ENCODE assay signal across 9 cellular contexts in genomic region chr12:109995366-109995702, GRCh38. TPM values are rescaled to one million over a fixed set of nuclear protein-coding genes. Genes with fewer than 3 reads are reported as not detected.
DNase-seq lines count a peak whose midpoint lies in the region; ATAC-seq and TF ChIP-seq lines count a peak whose summit lies in the region.
"Had no signal": no experiment of that assay in that cellular context is flagged by ENCODE, and none has a peak within 500 bp of the region (broad histone marks: within the 10 kb centered on the region; RNA-seq: fewer than 3 reads in every experiment).

No MANE protein-coding gene starts in this region.

- peaks cover 10% of the 10 kb centered on the region for H3K36me3 ChIP-seq in NT2/D1 (ENCODE audit: insufficient read depth, insufficient read length, low read length)
- H3K36me3 ChIP-seq in endodermal cell (ENCODE audit: control insufficient read depth, insufficient read depth, low read length) = peaks cover 14% of the 10 kb centered on the region
- H3K36me3 ChIP-seq in neuron (ENCODE audit: insufficient read depth, low read length) = peaks cover 7% of the 10 kb centered on the region

- H3K4me1 ChIP-seq in NT2/D1 (ENCODE audit: insufficient read depth, insufficient read length) (no peaks in the 10 kb centered on the region), endodermal cell (ENCODE audit: control insufficient read depth, insufficient read depth, low read length) (no peaks in the 10 kb centered on the region), neuron (ENCODE audit: insufficient read depth, low read length) (peaks cover 21% of the 10 kb centered on the region)

- H3K4me3 Mint-ChIP-seq in CD14-positive monocyte (peak overlapping the region; percentile 97 to 99), endodermal cell (peak overlapping the region; percentile 79)

- H3K27me3 Mint-ChIP-seq in CD14-positive monocyte (ENCODE audit: low read depth in 3 of 3) (no peaks in the 10 kb centered on the region), endodermal cell (ENCODE audit: insufficient read depth) (no peaks in the 10 kb centered on the region)

- peak overlapping the region; percentile 73 for H2AFZ ChIP-seq in neuron (ENCODE audit: low read depth, low read length)

- DNase-seq in CD14-positive monocyte (ENCODE audit: low spot score) (no peak), NT2/D1 (ENCODE audit: low read depth, low spot score) (no peak), endodermal cell (no peak), NCI-H2227 (lab: John Stamatoyannopoulos, UW; ENCODE audit: unreplicated experiment) (no peak), NCI-H526 (lab: John Stamatoyannopoulos, UW) (no peak)
- no peak for DNase-seq in stimulated activated CD4-positive, alpha-beta T cell treated with anti-CD3 and anti-CD28 coated beads, Interleukin-1b, Interleukin-23, amount 100 ng/mL, for 48 hours
- DNase-seq: activated CD4-positive, CD25-positive, alpha-beta regulatory T cell had no signal

- ATAC-seq in GM21825 (IDR thresholded peaks at IDR 0.05; ENCODE audit: unreplicated experiment) = no peak

- peak overlapping the region; percentile 86 for H3K4me3 ChIP-seq in NT2/D1 (ENCODE audit: insufficient read length, low read depth)
- H3K4me3 ChIP-seq in endodermal cell (ENCODE audit: low read length) = peak overlapping the region; percentile 91
- peak overlapping the region; percentile 82 for H3K4me3 ChIP-seq in neuron (ENCODE audit: low read length)

- H3K9me3 ChIP-seq in NT2/D1 (ENCODE audit: insufficient read depth, low read length) = no peaks in the 10 kb centered on the region
- no peaks in the 10 kb centered on the region for H3K9me3 ChIP-seq in endodermal cell (ENCODE audit: control insufficient read depth, low read length)
- H3K9me3 ChIP-seq in neuron (ENCODE audit: low read length) = no peaks in the 10 kb centered on the region

- 26 to 33% methylated on average over 4 to 7 of the region's 7 CpGs for WGBS in endodermal cell (ENCODE audit: insufficient coverage in 1 of 2, insufficient read length in 1 of 2), 2 experiments

- no peak overlapping the region for H3K27ac ChIP-seq in endodermal cell (ENCODE audit: low read depth, low read length)

- H3K36me3 Mint-ChIP-seq in CD14-positive monocyte (peaks cover 19 to 27% of the 10 kb centered on the region in 2 donors), endodermal cell (ENCODE audit: low read depth) (peaks cover 8% of the 10 kb centered on the region)

- H3K27ac Mint-ChIP-seq in CD14-positive monocyte (peak overlapping the region; percentile 97 to 99 (median 98)), endodermal cell (peak overlapping the region; percentile 67)

- TF ChIP-seq CTCF in CD14-positive monocyte (IDR thresholded peaks at IDR 0.05) = peak; percentile 15
- no peak for TF ChIP-seq CTCF in endodermal cell (conservative IDR thresholded peaks at IDR 0.05)

- H3K9ac ChIP-seq in NT2/D1 (ENCODE audit: insufficient read length, low read depth) (peak overlapping the region; percentile 91), endodermal cell (ENCODE audit: extremely low read depth, low read length, poor library complexity, severe bottlenecking) (peak overlapping the region; percentile 62)

- peaks cover 52% of the 10 kb centered on the region for H3K4me1 Mint-ChIP-seq in CD14-positive monocyte
- H3K4me1 Mint-ChIP-seq in endodermal cell = peaks cover 28% of the 10 kb centered on the region

- intact Hi-C loops in CD14-positive monocyte (cut with micrococcal nuclease) = no loop called here

- peaks cover 12% of the 10 kb centered on the region for H3K27me3 ChIP-seq in NT2/D1 (ENCODE audit: insufficient read depth, insufficient read length)
- H3K27me3 ChIP-seq in endodermal cell (ENCODE audit: control insufficient read depth, insufficient read depth, low read length, poor library complexity, severe bottlenecking) = no peaks in the 10 kb centered on the region
- H3K27me3 ChIP-seq in neuron (ENCODE audit: insufficient read depth, low read length) = no peaks in the 10 kb centered on the region

- H3K9me3 Mint-ChIP-seq in CD14-positive monocyte (no peaks in the 10 kb centered on the region), endodermal cell (no peaks in the 10 kb centered on the region)

RNA-seq across cellular contexts. Expression of gene GIT2, which starts 0.8 kb away (rescaled TPM):
- polyA plus RNA-seq in CD14-positive monocyte = 10 to 100 TPM; 75.8 to 98.8 TPM
- 10 to 100 TPM; 27.0 to 27.9 TPM for total RNA-seq in endodermal cell
- polyA plus RNA-seq in endodermal cell (2013, experiment 1 of 2) = 20.5 TPM
- 20.9 TPM for polyA plus RNA-seq in endodermal cell (2013, experiment 2 of 2)

RNA-seq across cellular contexts. Expression of gene ANKRD13A, which starts 3.9 kb away (rescaled TPM):
- 10 to 100 TPM; 42.8 to 46.8 TPM for polyA plus RNA-seq in CD14-positive monocyte
- 10 to 100 TPM; 33.2 to 44.6 TPM for total RNA-seq in endodermal cell
- polyA plus RNA-seq in endodermal cell (2013, experiment 1 of 2) = 24.0 TPM
- polyA plus RNA-seq in endodermal cell (2013, experiment 2 of 2) = 23.1 TPM

RNA-seq across cellular contexts. Expression of gene C12orf76, which starts 53.0 kb away (rescaled TPM):
- polyA plus RNA-seq in CD14-positive monocyte = 10 to 100 TPM in 1 of 2 donors, 1 to 10 TPM in 1; 9.3 to 10.6 TPM
- total RNA-seq in endodermal cell = 10 to 100 TPM; 19.6 to 23.5 TPM
- polyA plus RNA-seq in endodermal cell (2013, experiment 1 of 2) = 26.7 TPM
- 26.4 TPM for polyA plus RNA-seq in endodermal cell (2013, experiment 2 of 2)
